36 cellular contexts compared by ENCODE assay signal in genomic region chr7:151999337-152000090, GRCh38. TPM values are rescaled to one million over a fixed set of nuclear protein-coding genes. Genes with fewer than 3 reads are reported as not detected.
DNase-seq lines count a peak whose midpoint lies in the region; ATAC-seq and TF ChIP-seq lines count a peak whose summit lies in the region.
"Had no signal": no experiment of that assay in that cellular context is flagged by ENCODE, and none has a peak within 500 bp of the region (broad histone marks: within the 10 kb centered on the region; RNA-seq: fewer than 3 reads in every experiment).

No MANE protein-coding gene starts in this region.

- DNase-seq in Right ventricle myocardium inferior (ENCODE audit: missing footprints) (no peak), cardiac septum (ENCODE audit: low spot score) (no peak), brain microvascular endothelial cell (peak; percentile 5), left ventricle myocardium superior (no peak), SW 1271 (lab: John Stamatoyannopoulos, UW) (no peak)
- no peak for DNase-seq in activated T-helper 2 cell treated with anti-CD3 and anti-CD28 coated beads, Interferon-gamma antibody, Interleukin-2, Interleukin-4, amounts not matched to agents 10 μg/mL and 5 μg/mL and 100 μg/mL, durations not matched to agents 14 hours and 24 hours and 36 hours (ENCODE audit: low spot score)
- DNase-seq in stimulated activated CD4-positive, alpha-beta T cell treated with anti-CD3 and anti-CD28 coated beads, Interleukin-12 subunit alpha, Interleukin-12 subunit beta, amount 100 ng/mL, for 4 hours, result no peak
- DNase-seq: 8988T; activated CD4-positive, alpha-beta memory T cell treated with anti-CD3 and anti-CD28 coated beads, Interleukin-2, amount 10 ng/mL, durations not matched to agents 7 days and 5 days; activated CD4-positive, alpha-beta T cell treated with anti-CD3 and anti-CD28 coated beads for 1 hour; activated CD8-positive, alpha-beta memory T cell treated with anti-CD3 and anti-CD28 coated beads, Interleukin-2, amount 50 U/mL, for 4 hours; activated naive CD4-positive, alpha-beta T cell treated with anti-CD3 and anti-CD28 coated beads for 36 hours; AML-193; body of pancreas; CD4-positive, CD25-positive, alpha-beta regulatory T cell; DMS79 treated with DMSO at 0.1 percent for 48 hours; GF-D8; GOT3; hypothalamus; NCI-H1930; NCI-H526; NK-92 treated with Interleukin-12 subunit alpha and Interleukin-12 subunit beta, amount 100 ng/mL, for 24 hours; posterior cingulate gyrus; stimulated activated CD4-positive, alpha-beta T cell treated with anti-CD3 and anti-CD28 coated beads, Interleukin-15, amount 100 ng/mL, for 24 hours; stimulated activated CD4-positive, alpha-beta T cell treated with anti-CD3 and anti-CD28 coated beads, Interleukin-4, amount 100 ng/mL, for 4 hours; transverse colon had no signal

- ATAC-seq in Right ventricle myocardium inferior (peak; percentile 72), left ventricle myocardium superior (peak; percentile 63), GM18873 (IDR thresholded peaks at IDR 0.05; ENCODE audit: low FRiP score, unreplicated experiment) (no peak)
- ATAC-seq: body of pancreas, sciatic nerve had no signal

- H3K9me3 Mint-ChIP-seq in activated T-helper 2 cell treated with anti-CD3 and anti-CD28 coated beads, Interferon-gamma antibody, Interleukin-2, Interleukin-4, amounts not matched to agents 10 μg/mL and 5 μg/mL and 100 μg/mL, durations not matched to agents 14 hours and 24 hours and 36 hours, result no peaks in the 10 kb centered on the region
- H3K9me3 Mint-ChIP-seq: activated CD4-positive, alpha-beta memory T cell treated with anti-CD3 and anti-CD28 coated beads, Interleukin-2, amount 10 ng/mL, durations not matched to agents 7 days and 5 days; activated naive CD4-positive, alpha-beta T cell treated with anti-CD3 and anti-CD28 coated beads for 36 hours; activated T-helper 1 cell treated with anti-CD3 and anti-CD28 coated beads, Interleukin-12 subunit alpha, Interleukin-12 subunit beta, Interleukin-2, Interleukin-4 antibody, amounts not matched to agents 30 ng/mL and 10 ng/mL and 1 ng/mL, durations not matched to agents 14 hours and 24 hours and 36 hours; T-helper 2 cell treated with Interferon-gamma antibody and Interleukin-4, amounts not matched to agents 5 μg/mL and 100 μg/mL, for 36 hours had no signal

- H3K27me3 Mint-ChIP-seq in activated T-helper 2 cell treated with anti-CD3 and anti-CD28 coated beads, Interferon-gamma antibody, Interleukin-2, Interleukin-4, amounts not matched to agents 10 μg/mL and 5 μg/mL and 100 μg/mL, durations not matched to agents 14 hours and 24 hours and 36 hours (ENCODE audit: low read depth), result peaks cover 30% of the 10 kb centered on the region

- H3K4me3 ChIP-seq in brain microvascular endothelial cell (ENCODE audit: low read depth, low read length), result no peak overlapping the region
- H3K4me3 ChIP-seq: body of pancreas, transverse colon had no signal

- TF ChIP-seq CTCF in brain microvascular endothelial cell (IDR thresholded peaks at IDR 0.05; ENCODE audit: low read depth, low read length, missing control alignments), result no peak

- in situ Hi-C loops in brain microvascular endothelial cell (cut with HindIII; ENCODE audit: low pct_ligation_motif_present, low sequenced_read_pairs), result no loop called here

- no peak overlapping the region for H3K27ac ChIP-seq in brain microvascular endothelial cell
- H3K27ac ChIP-seq: body of pancreas, transverse colon had no signal

- H3K36me3 Mint-ChIP-seq in activated T-helper 2 cell treated with anti-CD3 and anti-CD28 coated beads, Interferon-gamma antibody, Interleukin-2, Interleukin-4, amounts not matched to agents 10 μg/mL and 5 μg/mL and 100 μg/mL, durations not matched to agents 14 hours and 24 hours and 36 hours (ENCODE audit: low read depth), result no peaks in the 10 kb centered on the region
- H3K36me3 Mint-ChIP-seq: CD4-positive, CD25-positive, alpha-beta regulatory T cell had no signal

- intact Hi-C loops in Right ventricle myocardium inferior (cut with DNase I) (no loop called here), cardiac septum (cut with DNase I) (no loop called here), left ventricle myocardium superior (cut with micrococcal nuclease) (no loop called here)
- intact Hi-C loops in activated T-helper 2 cell treated with anti-CD3 and anti-CD28 coated beads, Interferon-gamma antibody, Interleukin-2, Interleukin-4, amounts not matched to agents 10 μg/mL and 5 μg/mL and 100 μg/mL, durations not matched to agents 14 hours and 24 hours and 36 hours (cut with micrococcal nuclease), result no loop called here

- H3K27ac Mint-ChIP-seq in activated T-helper 2 cell treated with anti-CD3 and anti-CD28 coated beads, Interferon-gamma antibody, Interleukin-2, Interleukin-4, amounts not matched to agents 10 μg/mL and 5 μg/mL and 100 μg/mL, durations not matched to agents 14 hours and 24 hours and 36 hours, result no peak overlapping the region
- H3K27ac Mint-ChIP-seq: activated CD4-positive, alpha-beta memory T cell treated with anti-CD3 and anti-CD28 coated beads, Interleukin-2, amount 10 ng/mL, durations not matched to agents 7 days and 5 days; activated naive CD4-positive, alpha-beta T cell treated with anti-CD3 and anti-CD28 coated beads for 36 hours; activated T-helper 1 cell treated with anti-CD3 and anti-CD28 coated beads, Interleukin-12 subunit alpha, Interleukin-12 subunit beta, Interleukin-2, Interleukin-4 antibody, amounts not matched to agents 30 ng/mL and 10 ng/mL and 1 ng/mL, durations not matched to agents 14 hours and 24 hours and 36 hours; CD4-positive, CD25-positive, alpha-beta regulatory T cell; T-helper 2 cell treated with Interferon-gamma antibody and Interleukin-4, amounts not matched to agents 5 μg/mL and 100 μg/mL, for 36 hours had no signal

- peaks cover 2% of the 10 kb centered on the region for H3K27me3 ChIP-seq in brain microvascular endothelial cell (replicated peaks)
- H3K27me3 ChIP-seq: body of pancreas had no signal

- H3K36me3 ChIP-seq in brain microvascular endothelial cell (replicated peaks), result no peaks in the 10 kb centered on the region
- H3K36me3 ChIP-seq: transverse colon had no signal

- no peak overlapping the region for H3K4me3 Mint-ChIP-seq in activated T-helper 2 cell treated with anti-CD3 and anti-CD28 coated beads, Interferon-gamma antibody, Interleukin-2, Interleukin-4, amounts not matched to agents 10 μg/mL and 5 μg/mL and 100 μg/mL, durations not matched to agents 14 hours and 24 hours and 36 hours (ENCODE audit: low read depth)
- H3K4me3 Mint-ChIP-seq: activated CD4-positive, alpha-beta memory T cell treated with anti-CD3 and anti-CD28 coated beads, Interleukin-2, amount 10 ng/mL, durations not matched to agents 7 days and 5 days; activated naive CD4-positive, alpha-beta T cell treated with anti-CD3 and anti-CD28 coated beads for 36 hours; activated T-helper 1 cell treated with anti-CD3 and anti-CD28 coated beads, Interleukin-12 subunit alpha, Interleukin-12 subunit beta, Interleukin-2, Interleukin-4 antibody, amounts not matched to agents 30 ng/mL and 10 ng/mL and 1 ng/mL, durations not matched to agents 14 hours and 24 hours and 36 hours; CD4-positive, CD25-positive, alpha-beta regulatory T cell; T-helper 2 cell treated with Interferon-gamma antibody and Interleukin-4, amounts not matched to agents 5 μg/mL and 100 μg/mL, for 36 hours had no signal

- no peaks in the 10 kb centered on the region for H3K4me1 Mint-ChIP-seq in activated T-helper 2 cell treated with anti-CD3 and anti-CD28 coated beads, Interferon-gamma antibody, Interleukin-2, Interleukin-4, amounts not matched to agents 10 μg/mL and 5 μg/mL and 100 μg/mL, durations not matched to agents 14 hours and 24 hours and 36 hours (ENCODE audit: low read depth)
- H3K4me1 Mint-ChIP-seq: activated CD4-positive, alpha-beta memory T cell treated with anti-CD3 and anti-CD28 coated beads, Interleukin-2, amount 10 ng/mL, durations not matched to agents 7 days and 5 days; CD4-positive, CD25-positive, alpha-beta regulatory T cell had no signal

RNA-seq across cellular contexts. Expression of gene GALNT11, which starts 26.0 kb away (rescaled TPM):
- total RNA-seq in Right ventricle myocardium inferior (22.7 TPM), cardiac septum (25.6 TPM), left ventricle myocardium superior (19.4 TPM)
- total RNA-seq in activated T-helper 2 cell treated with anti-CD3 and anti-CD28 coated beads, Interferon-gamma antibody, Interleukin-2, Interleukin-4, amounts not matched to agents 10 μg/mL and 5 μg/mL and 100 μg/mL, durations not matched to agents 14 hours and 24 hours and 36 hours, result 21.3 and 22.8 TPM in 2 replicates

RNA-seq across cellular contexts. Expression of gene GALNTL5, which starts 43.3 kb away (rescaled TPM):
- total RNA-seq in Right ventricle myocardium inferior, result not detected
- total RNA-seq in cardiac septum, result not detected
- not detected for total RNA-seq in left ventricle myocardium superior
- not detected in 2 replicates for total RNA-seq in activated T-helper 2 cell treated with anti-CD3 and anti-CD28 coated beads, Interferon-gamma antibody, Interleukin-2, Interleukin-4, amounts not matched to agents 10 μg/mL and 5 μg/mL and 100 μg/mL, durations not matched to agents 14 hours and 24 hours and 36 hours
- total RNA-seq: activated CD4-positive, alpha-beta memory T cell treated with anti-CD3 and anti-CD28 coated beads, Interleukin-2, amount 10 ng/mL, durations not matched to agents 7 days and 5 days; activated naive CD4-positive, alpha-beta T cell treated with anti-CD3 and anti-CD28 coated beads for 36 hours; activated T-helper 1 cell treated with anti-CD3 and anti-CD28 coated beads, Interleukin-12 subunit alpha, Interleukin-12 subunit beta, Interleukin-2, Interleukin-4 antibody, amounts not matched to agents 30 ng/mL and 10 ng/mL and 1 ng/mL, durations not matched to agents 14 hours and 24 hours and 36 hours; body of pancreas; CD4-positive, CD25-positive, alpha-beta regulatory T cell; chondrocyte; glomerular endothelial cell; HT-29; MCF 10A; myocyte; sciatic nerve; subcutaneous adipose tissue; transverse colon had no signal
